Comparison of ENCODE assay signal across 13 cellular contexts in the genomic region with DNA sequence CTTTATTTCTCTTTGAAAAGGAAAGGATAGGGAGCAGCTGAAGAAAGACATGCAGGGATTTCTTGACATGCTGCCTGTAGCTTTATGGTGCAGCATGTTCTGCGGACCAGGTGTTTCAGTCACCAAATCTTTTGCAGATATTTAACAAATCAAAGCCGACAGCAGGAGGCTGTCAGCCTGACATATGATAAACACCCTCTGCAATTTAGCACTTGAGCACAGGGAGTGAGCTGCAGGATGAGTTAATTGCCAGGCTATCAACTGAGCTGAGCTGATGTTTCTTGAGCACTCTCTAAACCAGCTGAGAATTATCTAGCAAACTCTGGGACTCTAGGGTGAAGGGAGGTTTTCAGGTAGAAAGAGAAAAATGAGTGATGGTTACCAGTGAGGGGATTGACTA.
"Had no signal": no experiment of that assay in that cellular context is flagged by ENCODE, and none has a peak within 500 bp of the region (broad histone marks: within the 10 kb centered on the region; RNA-seq: fewer than 3 reads in every experiment).

No MANE protein-coding gene starts in this region.

- ATAC-seq: gastrocnemius medialis; naive thymus-derived CD4-positive, alpha-beta T cell had no signal

- H3K27me3 ChIP-seq: gastrocnemius medialis, neutrophil, thyroid gland had no signal

- H3K27ac ChIP-seq: epithelial cell of prostate, gastrocnemius medialis, neutrophil, skin epidermis, thyroid gland had no signal

- H3K27ac Mint-ChIP-seq: activated B cell treated with CpG ODN at 0.5 μM for 24 hours; activated naive CD4-positive, alpha-beta T cell treated with anti-CD3 and anti-CD28 coated beads, Interleukin-2, amount 50 U/mL, for 24 hours; naive thymus-derived CD4-positive, alpha-beta T cell had no signal

- H3K4me1 ChIP-seq: gastrocnemius medialis, thyroid gland had no signal

- H3K36me3 ChIP-seq: gastrocnemius medialis, neutrophil, thyroid gland had no signal

- H3K4me3 Mint-ChIP-seq: activated B cell treated with CpG ODN at 0.5 μM for 24 hours; activated naive CD4-positive, alpha-beta T cell treated with anti-CD3 and anti-CD28 coated beads, Interleukin-2, amount 50 U/mL, for 24 hours; naive thymus-derived CD4-positive, alpha-beta T cell had no signal

- H3K4me1 Mint-ChIP-seq: activated B cell treated with CpG ODN at 0.5 μM for 24 hours; activated naive CD4-positive, alpha-beta T cell treated with anti-CD3 and anti-CD28 coated beads, Interleukin-2, amount 50 U/mL, for 24 hours; naive thymus-derived CD4-positive, alpha-beta T cell had no signal

- H3K9me3 Mint-ChIP-seq: activated naive CD4-positive, alpha-beta T cell treated with anti-CD3 and anti-CD28 coated beads, Interleukin-2, amount 50 U/mL, for 24 hours had no signal

- H3K4me3 ChIP-seq: gastrocnemius medialis, lung, skin epidermis, thyroid gland had no signal

- H3K36me3 Mint-ChIP-seq: activated naive CD4-positive, alpha-beta T cell treated with anti-CD3 and anti-CD28 coated beads, Interleukin-2, amount 50 U/mL, for 24 hours; naive thymus-derived CD4-positive, alpha-beta T cell had no signal

- FAIRE-seq: urothelium cell line had no signal

- DNase-seq: activated B cell treated with CpG ODN at 0.5 μM for 24 hours; activated CD4-positive, alpha-beta T cell treated with anti-CD3 and anti-CD28 coated beads, Interleukin-2, amount 50 U/mL, for 1 hour; central memory CD4-positive, alpha-beta T cell; effector memory CD4-positive, alpha-beta T cell; gastrocnemius medialis; naive thymus-derived CD4-positive, alpha-beta T cell; thyroid gland had no signal

- H3K27me3 Mint-ChIP-seq: activated naive CD4-positive, alpha-beta T cell treated with anti-CD3 and anti-CD28 coated beads, Interleukin-2, amount 50 U/mL, for 24 hours had no signal

- H3K9me3 ChIP-seq: gastrocnemius medialis, neutrophil, thyroid gland had no signal
